Comparison of ENCODE assay signal across 6 cellular contexts in genomic region chr6:31972709-31973350, GRCh38. TPM values are rescaled to one million over a fixed set of nuclear protein-coding genes. Genes with fewer than 3 reads are reported as not detected.
A peak's percentile ranks its signal among the peaks of the same experiment; 100 is the strongest.
DNase-seq lines count a peak whose midpoint lies in the region; ATAC-seq and TF ChIP-seq lines count a peak whose summit lies in the region.

No MANE protein-coding gene starts in this region.

- ATAC-seq in heart right ventricle (no peak), Right ventricle myocardium inferior (no peak), sciatic nerve (peak; percentile 3)
- no peak for ATAC-seq in effector memory CD8-positive, alpha-beta T cell (replicated peaks)

- no peak for DNase-seq in heart right ventricle
- no peak for DNase-seq in Right ventricle myocardium inferior (ENCODE audit: missing footprints)
- DNase-seq in effector memory CD8-positive, alpha-beta T cell = no peak
- no peak for DNase-seq in sciatic nerve (ENCODE audit: low spot score)
- DNase-seq in stimulated activated CD4-positive, alpha-beta T cell treated with anti-CD3 and anti-CD28 coated beads, Interleukin-2, amount 100 ng/mL, for 48 hours = no peak
- no peak for DNase-seq in SIG-M5 (lab: John Stamatoyannopoulos, UW)

- no peak for TF ChIP-seq CTCF in heart right ventricle (IDR thresholded peaks at IDR 0.05)

- intact Hi-C loops in heart right ventricle (cut with DNase I) (loop anchor here in 3 of 10 donors (1.0 kb wide), 1 partner anchor 14 kb away; the partner anchor contains the start of gene SKIC2 (in 3 of the 3)), Right ventricle myocardium inferior (cut with DNase I) (loop anchor here (1.0 to 10.0 kb wide), 2 partner anchors 14 to 1002 kb away; partner anchors contain the start of gene SKIC2), sciatic nerve (cut with DNase I) (no loop called here)

- H3K36me3 Mint-ChIP-seq in effector memory CD8-positive, alpha-beta T cell (ENCODE audit: insufficient read depth) = peaks cover 60% of the 10 kb centered on the region

- peak overlapping the region; percentile 91 to 93 for H3K4me3 Mint-ChIP-seq in effector memory CD8-positive, alpha-beta T cell

- H3K4me3 ChIP-seq in heart right ventricle = peak overlapping the region; percentile 59 to 96 (median 74)

- H3K36me3 ChIP-seq in heart right ventricle = peaks cover 0 to 50% (median 11%) of the 10 kb centered on the region in 9 donors

- peak overlapping the region; percentile 100 for H3K27ac Mint-ChIP-seq in effector memory CD8-positive, alpha-beta T cell

- H3K9me3 ChIP-seq in heart right ventricle = no peaks in the 10 kb centered on the region

- H3K27ac ChIP-seq in heart right ventricle = peak overlapping the region; percentile 87 to 96 (median 94)

- H3K27me3 ChIP-seq in heart right ventricle = no peaks in the 10 kb centered on the region

- no peaks in the 10 kb centered on the region for H3K9me3 Mint-ChIP-seq in effector memory CD8-positive, alpha-beta T cell

- no peaks in the 10 kb centered on the region for H3K27me3 Mint-ChIP-seq in effector memory CD8-positive, alpha-beta T cell

- peaks cover 23 to 29% of the 10 kb centered on the region in 2 donors for H3K4me1 Mint-ChIP-seq in effector memory CD8-positive, alpha-beta T cell (ENCODE audit: low read depth in 2 of 2)

- H3K4me1 ChIP-seq in heart right ventricle = peaks cover 6 to 31% (median 24%) of the 10 kb centered on the region in 9 donors

- 6 to 7% methylated on average over 19 of the region's 19 CpGs for WGBS in heart right ventricle, 2 donors

RNA-seq across cellular contexts. Expression of gene DXO, which starts 0.9 kb away (rescaled TPM):
- total RNA-seq in heart right ventricle (10 to 100 TPM in 8 of 10 donors, 1 to 10 TPM in 2; 8.4 to 15.7 (median 13.2) TPM), Right ventricle myocardium inferior (9.8 TPM), sciatic nerve (23.0 TPM)
- 10 to 100 TPM; 13.6 to 23.4 TPM for polyA plus RNA-seq in heart right ventricle

RNA-seq across cellular contexts. Expression of gene C4A, which starts 9.0 kb away (rescaled TPM):
- total RNA-seq in heart right ventricle (100 to 1,000 TPM in 2 of 10 donors, 10 to 100 TPM in 8; 35.4 to 367 (median 60.7) TPM), Right ventricle myocardium inferior (92.1 TPM), sciatic nerve (453 TPM)
- polyA plus RNA-seq in heart right ventricle = 10 to 100 TPM; 30.1 to 36.9 TPM

RNA-seq across cellular contexts. Expression of gene SKIC2, which starts 13.9 kb away (rescaled TPM):
- 10 to 100 TPM; 21.8 to 45.5 (median 32.2) TPM for total RNA-seq in heart right ventricle
- 10 to 100 TPM; 37.8 to 67.4 TPM for polyA plus RNA-seq in heart right ventricle
- total RNA-seq in Right ventricle myocardium inferior = 30.7 TPM
- total RNA-seq in sciatic nerve = 60.0 TPM

RNA-seq across cellular contexts. Expression of gene NELFE, which starts 14.1 kb away (rescaled TPM):
- total RNA-seq in heart right ventricle (10 to 100 TPM; 38.2 to 52.8 (median 45.7) TPM), Right ventricle myocardium inferior (41.9 TPM), sciatic nerve (55.1 TPM)
- 10 to 100 TPM; 36.5 to 70.4 TPM for polyA plus RNA-seq in heart right ventricle

RNA-seq across cellular contexts. Expression of gene CFB, which starts 26.9 kb away (rescaled TPM):
- total RNA-seq in heart right ventricle (10 to 100 TPM in 1 of 10 donors, 1 to 10 TPM in 9; 2.8 to 24.4 (median 4.7) TPM), Right ventricle myocardium inferior (8.8 TPM), sciatic nerve (72.6 TPM)
- polyA plus RNA-seq in heart right ventricle = 10 to 100 TPM in 1 of 2 donors, 1 to 10 TPM in 1; 6.6 to 15.8 TPM
